19 cellular contexts compared by ENCODE assay signal in the genomic region with DNA sequence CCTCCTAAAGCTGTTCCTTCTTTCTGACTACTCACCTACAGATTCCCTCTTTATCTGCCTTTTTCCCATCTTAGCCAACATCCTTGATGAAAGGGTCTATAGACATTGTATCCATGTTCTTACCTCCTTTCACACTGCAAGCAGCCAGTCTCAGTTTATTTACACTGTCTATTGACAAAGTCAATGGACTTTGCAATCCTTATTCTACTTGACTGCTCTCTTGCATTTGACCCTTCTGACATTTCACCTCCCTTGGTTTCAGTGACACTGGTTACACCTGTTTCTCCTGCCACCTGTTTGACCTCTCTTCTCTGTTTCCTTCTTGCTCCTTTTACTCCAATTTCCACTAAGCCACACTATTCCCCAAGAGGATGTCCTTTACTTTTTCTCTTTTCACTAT.
DNase-seq lines count a peak whose midpoint lies in the region; ATAC-seq and FAIRE-seq lines count a peak whose summit lies in the region.
"Had no signal": no experiment of that assay in that cellular context is flagged by ENCODE, and none has a peak within 500 bp of the region (broad histone marks: within the 10 kb centered on the region; RNA-seq: fewer than 3 reads in every experiment).

No MANE protein-coding gene starts in this region.

- FAIRE-seq in small intestine (lab: Jason Lieb, UNC): no peak
- FAIRE-seq: A204.1, G401.6 had no signal

- no peak overlapping the region for H3K27ac ChIP-seq in small intestine (ENCODE audit: low read depth in 1 of 2, low read length in 1 of 2)
- H3K27ac ChIP-seq: SJCRH30 had no signal

- ATAC-seq in HG02610 (IDR thresholded peaks at IDR 0.05; ENCODE audit: unreplicated experiment): no peak
- ATAC-seq: Panc1 had no signal

- no peak overlapping the region for H3K4me3 ChIP-seq in small intestine (ENCODE audit: low read depth in 1 of 2, low read length in 2 of 2)
- H3K4me3 ChIP-seq: SJCRH30 had no signal

- DNase-seq in NCI-H748 (lab: John Stamatoyannopoulos, UW; ENCODE audit: unreplicated experiment) (peak; percentile 27), NCI-H748 treated with DMSO at 0.1 percent for 48 hours (lab: John Stamatoyannopoulos, UW) (no peak), NCI-H510A treated with DMSO at 0.1 percent for 48 hours (lab: John Stamatoyannopoulos, UW) (peak; percentile 87), left kidney (ENCODE audit: low read depth, low spot score) (peak; percentile 45), small intestine (peak; percentile 11), DMS 273 (lab: John Stamatoyannopoulos, UW; ENCODE audit: unreplicated experiment) (no peak)
- DNase-seq in stimulated activated CD4-positive, alpha-beta T cell treated with anti-CD3 and anti-CD28 coated beads, Interleukin-12 subunit alpha, Interleukin-12 subunit beta, amount 100 ng/mL, for 4 hours: no peak
- DNase-seq: BE2C; CD4-positive, CD25-positive, alpha-beta regulatory T cell; HCEC 1CT; MM.1S; NCI-H1092; NCI-H2107; NCI-H446; SJCRH30 had no signal

- H3K9me3 ChIP-seq in small intestine (ENCODE audit: control insufficient read depth, low read depth): no peaks in the 10 kb centered on the region
- H3K9me3 ChIP-seq: BE2C, SJCRH30 had no signal

- H3K4me1 ChIP-seq in small intestine (ENCODE audit: control insufficient read depth in 2 of 2, insufficient read depth in 1 of 2, low read depth in 1 of 2, low read length in 1 of 2): no peaks in the 10 kb centered on the region
- H3K4me1 ChIP-seq: SJCRH30 had no signal

- H3K36me3 ChIP-seq in small intestine (ENCODE audit: control insufficient read depth in 2 of 2, insufficient read depth in 2 of 2, low read length in 2 of 2): no peaks in the 10 kb centered on the region
- H3K36me3 ChIP-seq: BE2C, SJCRH30 had no signal

- H3K27me3 ChIP-seq in small intestine (ENCODE audit: control insufficient read depth in 2 of 2, insufficient read depth in 2 of 2, low read length in 2 of 2): no peaks in the 10 kb centered on the region
- H3K27me3 ChIP-seq: BE2C, SJCRH30 had no signal

Comparison
In these comparisons a context has a peak if more than half of its experiments do, and no peak if none do; other contexts are left out.
1. DNase-seq: peak in NCI-H748 (single experiment), NCI-H510A treated with DMSO at 0.1 percent for 48 hours (single experiment), left kidney (single experiment) and small intestine (single experiment); none in NCI-H748 treated with DMSO at 0.1 percent for 48 hours (single experiment), DMS 273 (single experiment) and stimulated activated CD4-positive, alpha-beta T cell treated with anti-CD3 and anti-CD28 coated beads, Interleukin-12 subunit alpha, Interleukin-12 subunit beta, amount 100 ng/mL, for 4 hours (single experiment).